ENCODE assay signal across 17 cellular contexts in the genomic region with DNA sequence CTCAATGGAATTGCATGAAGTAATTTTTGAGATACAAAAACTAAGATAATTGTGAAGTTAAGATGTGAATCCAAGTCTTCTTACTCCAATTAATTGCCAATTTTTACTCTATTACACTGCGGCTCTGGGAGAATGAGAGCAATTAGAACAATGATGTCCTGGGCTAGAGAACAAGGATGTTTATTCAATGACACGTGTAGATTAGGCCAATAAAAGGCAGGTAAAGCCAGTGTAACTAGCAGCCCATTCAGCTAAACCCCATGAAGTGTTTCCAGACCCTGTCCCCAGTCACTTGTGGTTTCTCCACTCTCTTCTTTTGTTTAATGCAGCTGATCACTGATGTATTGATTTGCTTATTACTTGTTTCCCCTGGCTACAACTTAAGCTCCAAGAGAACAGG.
DNase-seq lines count a peak whose midpoint lies in the region; ATAC-seq and TF ChIP-seq lines count a peak whose summit lies in the region.
"Had no signal": no experiment of that assay in that cellular context is flagged by ENCODE, and none has a peak within 500 bp of the region (broad histone marks: within the 10 kb centered on the region; RNA-seq: fewer than 3 reads in every experiment).

No MANE protein-coding gene starts in this region.

- in situ Hi-C loops in transverse colon (cut with MboI; ENCODE audit: low pct_ligation_motif_present in 1 of 4, low pct_unique_long_range_greater_than_20kb in 1 of 4, low sequenced_read_pairs in 3 of 4) = no loop called here

- 25 to 42% methylated on average over 2 of the region's 2 CpGs for WGBS in transverse colon (ENCODE audit: low coverage in 1 of 2), 2 donors

- CTCF ChIA-PET in PC-3 (lab: Charles Lee) = no interaction called here

- no peak overlapping the region for H3K4me2 ChIP-seq in PC-3 (ENCODE audit: low read length)

- POLR2A ChIA-PET in PC-3 (lab: Charles Lee; ENCODE audit: unreplicated experiment) = no interaction called here

- TF ChIP-seq POLR2A in transverse colon (IDR thresholded peaks at IDR 0.05) = no peak

- TF ChIP-seq EP300 in transverse colon (IDR thresholded peaks at IDR 0.05; ENCODE audit: low read depth) = no peak

- H3K79me2 ChIP-seq in PC-3 (ENCODE audit: low read length) = no peaks in the 10 kb centered on the region

- no peaks in the 10 kb centered on the region for H3K9me3 ChIP-seq in PC-3 (ENCODE audit: low read length)
- H3K9me3 ChIP-seq in transverse colon = no peaks in the 10 kb centered on the region
- H3K9me3 ChIP-seq: HAP-1 had no signal

- H3K4me1 ChIP-seq in PC-3 (ENCODE audit: insufficient read depth, low read length) = peaks cover 7% of the 10 kb centered on the region
- peaks cover 0 to 35% (median 18%) of the 10 kb centered on the region in 4 donors for H3K4me1 ChIP-seq in transverse colon

- H3K4me3 ChIP-seq in PC-3 (ENCODE audit: low read length) (no peak overlapping the region), transverse colon (no peak overlapping the region)
- H3K4me3 ChIP-seq: GM12878, HAP-1 had no signal

- no peaks in the 10 kb centered on the region for H3F3A ChIP-seq in PC-3 (ENCODE audit: low read length, unreplicated experiment)

- no peak overlapping the region for H2AFZ ChIP-seq in PC-3 (ENCODE audit: low read length)

- no peaks in the 10 kb centered on the region for H3K27me3 ChIP-seq in PC-3 (ENCODE audit: low read length)
- no peaks in the 10 kb centered on the region for H3K27me3 ChIP-seq in transverse colon

- no peak for DNase-seq in PC-3
- DNase-seq in left colon = no peak
- no peak for DNase-seq in transverse colon
- no peak for DNase-seq in NCI-H1105 (lab: John Stamatoyannopoulos, UW)
- DNase-seq: C1 segment of cervical spinal cord; Calu3; CD4-positive, alpha-beta memory T cell; COR-L47; DMS79; EL; GDM1; GOT3; HFFc6 had no signal

- no peak overlapping the region for H3K27ac ChIP-seq in PC-3 (ENCODE audit: low read length)
- peak overlapping the region; percentile 3 for H3K27ac ChIP-seq in VCaP
- H3K27ac ChIP-seq in transverse colon = peak overlapping the region in 3 of 4 donors; percentile 29 to 63 (median 36)

- ATAC-seq in PC-3 (peak; percentile 67), left colon (peak; percentile 89), GM21423 (IDR thresholded peaks at IDR 0.05; ENCODE audit: unreplicated experiment) (no peak)
- ATAC-seq: GM12878 had no signal

- intact Hi-C loops in PC-3 (cut with micrococcal nuclease) = no loop called here
- intact Hi-C loops in left colon (cut with DNase I, micrococcal nuclease) = no loop called here
- intact Hi-C loops in transverse colon (cut with DNase I; ENCODE audit: low total_unique reads) = no loop called here

- BruUV-seq in PC-3 (replicated peaks; lab: Mats Ljungman, UMichigan) = no TSS peak

- H3K9me2 ChIP-seq in PC-3 (replicated peaks; ENCODE audit: low read length) = no peaks in the 10 kb centered on the region

- TF ChIP-seq CTCF in PC-3 (conservative IDR thresholded peaks at IDR 0.05; ENCODE audit: low read depth, low read length) (no peak), VCaP (conservative IDR thresholded peaks at IDR 0.05) (no peak), transverse colon (IDR thresholded peaks at IDR 0.05) (no peak)

- H4K20me1 ChIP-seq in PC-3 (ENCODE audit: low read length) = no peaks in the 10 kb centered on the region

- no peak overlapping the region for H3K9ac ChIP-seq in PC-3 (ENCODE audit: low read length)

- H3K36me3 ChIP-seq in PC-3 (ENCODE audit: low read depth, low read length) = no peaks in the 10 kb centered on the region
- H3K36me3 ChIP-seq in transverse colon = no peaks in the 10 kb centered on the region
- H3K36me3 ChIP-seq: HAP-1 had no signal
